ENCODE assay signal across 9 cellular contexts in the genomic region with DNA sequence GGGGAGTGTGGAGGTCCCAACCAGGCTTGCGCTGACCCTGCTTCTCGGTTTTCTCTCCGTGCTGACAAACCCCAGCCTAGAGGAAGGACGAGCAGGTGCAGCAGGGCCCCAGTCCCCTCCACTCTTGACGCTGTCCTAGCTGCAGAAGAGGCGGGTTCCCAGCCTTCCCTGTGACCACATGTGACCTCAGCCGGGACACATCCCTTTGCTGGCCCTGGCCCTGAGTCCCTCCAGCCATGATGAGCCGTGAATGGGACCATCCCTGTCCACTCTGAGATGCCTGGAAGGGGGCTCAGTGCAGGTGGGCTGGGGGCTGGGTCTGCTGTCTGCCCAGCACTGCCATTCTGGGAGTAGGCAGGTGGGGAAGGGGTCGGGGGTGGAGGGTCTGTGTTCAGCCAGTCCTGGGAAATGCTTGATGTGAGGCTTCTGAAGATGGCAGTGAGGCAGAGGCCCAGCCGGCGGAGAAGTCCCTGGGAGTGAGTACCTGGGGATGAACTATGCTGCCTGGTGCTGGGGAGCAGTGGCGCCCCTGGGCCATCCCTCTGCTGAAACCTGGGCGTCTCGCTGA. TPM values are rescaled to one million over a fixed set of nuclear protein-coding genes. Genes with fewer than 3 reads are reported as not detected.
DNase-seq lines count a peak whose midpoint lies in the region; ATAC-seq and TF ChIP-seq lines count a peak whose summit lies in the region.
"Had no signal": no experiment of that assay in that cellular context is flagged by ENCODE, and none has a peak within 500 bp of the region (broad histone marks: within the 10 kb centered on the region; RNA-seq: fewer than 3 reads in every experiment).

No MANE protein-coding gene starts in this region.

- H3K36me3 ChIP-seq in BJ (ENCODE audit: control insufficient read depth, insufficient read depth, low read length): no peaks in the 10 kb centered on the region
- H3K36me3 ChIP-seq in mammary epithelial cell (ENCODE audit: insufficient read depth, low read length): no peaks in the 10 kb centered on the region

- peak overlapping the region; percentile 5; the same call in 1 of the 2 replicates for H3K4me3 ChIP-seq in BJ (ENCODE audit: low read depth, low read length)
- H3K4me3 ChIP-seq in mammary epithelial cell (replicated peaks in 1 of 3; ENCODE audit: insufficient read depth in 1 of 3, low read depth in 2 of 3, low read length in 3 of 3): no peak overlapping the region

- CTCF ChIA-PET in BJ (lab: Yijun Ruan, JAX) (interaction anchor here (1.4 to 5.8 kb wide), 2 partner anchors 10 to 221 kb away, joined by 5 to 48 read pairs; no protein-coding TSS in a partner anchor), mammary epithelial cell (lab: Charles Lee; ENCODE audit: low non-redundant PET) (interaction anchor here (1.2 kb wide), 1 partner anchor 11 kb away, joined by 3 read pairs; no protein-coding TSS in a partner anchor)

- intact Hi-C loops in mammary epithelial cell (cut with micrococcal nuclease): loop anchor here (2.0 to 5.0 kb wide), 2 partner anchors 40 to 219 kb away; a partner anchor contains a TSS

- WGBS in mammary epithelial cell (ENCODE audit: low coverage, missing lambda C conversion rate): 69% methylated on average over 8 of the region's 14 CpGs

- POLR2A ChIA-PET in BJ (lab: Charles Lee): no interaction called here

- H3K27ac ChIP-seq in mammary epithelial cell (ENCODE audit: insufficient read depth, low read depth, low read length): peak overlapping the region; percentile 67

- peaks cover 2% of the 10 kb centered on the region for H4K20me1 ChIP-seq in mammary epithelial cell (ENCODE audit: insufficient read depth, low read length)

- dilution Hi-C loops in mammary epithelial cell (cut with HindIII; ENCODE audit: low sequenced_read_pairs): loop anchor here (5.0 kb wide), 2 partner anchors 69 to 121 kb away; no protein-coding TSS in a partner anchor

- H3K4me2 ChIP-seq in mammary epithelial cell (ENCODE audit: insufficient read depth, low read depth, low read length): peak overlapping the region; percentile 95

- ATAC-seq in HG02884 (IDR thresholded peaks at IDR 0.05; ENCODE audit: unreplicated experiment): no peak
- ATAC-seq in HG03571 (IDR thresholded peaks at IDR 0.05; ENCODE audit: unreplicated experiment): no peak

- DNase-seq in BJ (ENCODE audit: low read depth) (no peak), HK-2 (ENCODE audit: unreplicated experiment) (peak; percentile 55), mammary epithelial cell (no peak), myocyte (ENCODE audit: low read depth) (peak; percentile 43), cerebellum (ENCODE audit: low spot score) (no peak), NCI-H1694 treated with DMSO at 0.1 percent for 48 hours (lab: John Stamatoyannopoulos, UW) (no peak)
- DNase-seq: RPMI8226 had no signal

- no peaks in the 10 kb centered on the region for H3K27me3 ChIP-seq in BJ (ENCODE audit: control insufficient read depth, insufficient read depth, low read length)
- no peaks in the 10 kb centered on the region for H3K27me3 ChIP-seq in mammary epithelial cell (ENCODE audit: insufficient read depth, low read length)

- TF ChIP-seq CTCF in BJ (IDR thresholded peaks at IDR 0.05; ENCODE audit: insufficient read depth, low read depth, low read length): no peak
- TF ChIP-seq CTCF in mammary epithelial cell (conservative IDR thresholded peaks at IDR 0.05 in 1 of 2, IDR thresholded peaks at IDR 0.05 in 1 of 2; ENCODE audit: extremely low read depth in 1 of 2, insufficient read depth in 1 of 2, low read depth in 1 of 2, low read length in 2 of 2): no peak

- peaks cover 15% of the 10 kb centered on the region for H3K79me2 ChIP-seq in mammary epithelial cell (ENCODE audit: insufficient read depth, low read length)

- BruUV-seq in mammary epithelial cell (replicated peaks; lab: Mats Ljungman, UMichigan): no TSS peak

- in situ Hi-C loops in mammary epithelial cell (cut with MboI; ENCODE audit: low sequenced_read_pairs in 2 of 2): no loop called here

- H3K4me1 ChIP-seq in mammary epithelial cell (ENCODE audit: insufficient read depth, low read length): peaks cover 64% of the 10 kb centered on the region

- H2AFZ ChIP-seq in mammary epithelial cell (ENCODE audit: low read depth, low read length): peak overlapping the region; percentile 51

- H3K9me3 ChIP-seq in mammary epithelial cell (replicated peaks; ENCODE audit: insufficient read depth, low read length): no peaks in the 10 kb centered on the region

- H3K9ac ChIP-seq in mammary epithelial cell (ENCODE audit: insufficient read depth, low read length): no peak overlapping the region

RNA-seq across cellular contexts. Expression of a gene that starts 1.9 kb away (rescaled TPM):
- polyA plus RNA-seq in BJ (2011; rRNA removed) (55.2 and 108 TPM in 2 replicates), mammary epithelial cell (110 TPM)
- polyA minus RNA-seq in BJ (2011; rRNA and poly(A)+ RNA removed): 94.7 and 103 TPM in 2 replicates
- total RNA-seq in mammary epithelial cell (100 to 1,000 TPM in 1 of 2 donors, 10 to 100 TPM in 1; 99.5 to 103 TPM), myocyte (152 and 164 TPM in 2 replicates), cerebellum (832 TPM)
- 135 TPM for polyA minus RNA-seq in mammary epithelial cell
- polyA plus RNA-seq in myocyte (2012): 132 TPM

RNA-seq across cellular contexts. Expression of a gene that starts 2.6 kb away (rescaled TPM):
- polyA plus RNA-seq in BJ (2011; rRNA removed) (4.6 and 7.2 TPM in 2 replicates), mammary epithelial cell (1.7 TPM)
- 4.1 and 5.6 TPM in 2 replicates for polyA minus RNA-seq in BJ (2011; rRNA and poly(A)+ RNA removed)
- total RNA-seq in mammary epithelial cell (1 to 10 TPM; 1.7 to 6.8 TPM), myocyte (3.1 and 4.4 TPM in 2 replicates), cerebellum (4.2 TPM)
- not detected for polyA minus RNA-seq in mammary epithelial cell
- polyA plus RNA-seq in myocyte (2012): 6.2 TPM

RNA-seq across cellular contexts. Expression of a gene that starts 27.3 kb away (rescaled TPM):
- polyA plus RNA-seq in BJ (2011; rRNA removed): 75.5 and 109 TPM in 2 replicates
- polyA minus RNA-seq in BJ (2011; rRNA and poly(A)+ RNA removed): 26.0 and 40.9 TPM in 2 replicates
- 10 to 100 TPM; 68.3 to 96.1 TPM for total RNA-seq in mammary epithelial cell
- polyA plus RNA-seq in mammary epithelial cell: 115 TPM
- polyA minus RNA-seq in mammary epithelial cell: 45.0 TPM
- total RNA-seq in myocyte: 92.0 and 94.7 TPM in 2 replicates
- 77.8 TPM for polyA plus RNA-seq in myocyte (2012)
- 49.9 TPM for total RNA-seq in cerebellum

RNA-seq across cellular contexts. Expression of a gene that starts 47.8 kb away (rescaled TPM):
- polyA plus RNA-seq in BJ (2011; rRNA removed) (131 and 219 TPM in 2 replicates), mammary epithelial cell (102 TPM)
- polyA minus RNA-seq in BJ (2011; rRNA and poly(A)+ RNA removed): 105 and 124 TPM in 2 replicates
- total RNA-seq in mammary epithelial cell (100 to 1,000 TPM; 164 to 188 TPM), myocyte (169 and 183 TPM in 2 replicates), cerebellum (87.1 TPM)
- polyA minus RNA-seq in mammary epithelial cell: 70.6 TPM
- 206 TPM for polyA plus RNA-seq in myocyte (2012)

Comparison
In these comparisons a context has a peak if more than half of its experiments do, and no peak if none do; other contexts are left out.
1. DNase-seq: peak in HK-2 (single experiment) and myocyte (single experiment); none in BJ (single experiment), mammary epithelial cell (single experiment), cerebellum (single experiment) and NCI-H1694 treated with DMSO at 0.1 percent for 48 hours (single experiment).